In the genomic region with DNA sequence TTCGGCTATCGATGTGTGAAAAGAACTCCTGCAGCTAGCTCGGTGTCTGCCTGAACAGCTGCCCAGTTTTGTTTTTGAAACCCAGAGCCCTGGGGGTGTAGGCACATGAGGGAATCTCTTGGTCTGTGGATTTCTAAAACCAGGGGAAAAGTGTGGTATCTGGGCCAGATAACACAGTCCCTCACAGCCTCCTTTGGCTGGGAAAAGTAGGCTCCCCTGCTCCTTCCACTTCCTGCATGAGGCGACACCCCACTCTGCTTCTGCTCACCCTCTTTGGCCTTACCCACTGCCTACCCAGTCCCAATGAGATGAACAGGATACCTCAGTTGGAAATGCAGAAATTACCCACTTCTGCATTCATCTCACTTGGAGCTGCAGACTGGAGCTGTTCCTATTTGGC, we compare ENCODE assay signal across 33 cellular contexts.
"Had no signal": no experiment of that assay in that cellular context is flagged by ENCODE, and none has a peak within 500 bp of the region (broad histone marks: within the 10 kb centered on the region; RNA-seq: fewer than 3 reads in every experiment).

No MANE protein-coding gene starts in this region.

- H3K27ac Mint-ChIP-seq: activated CD4-positive, alpha-beta memory T cell treated with anti-CD3 and anti-CD28 coated beads for 36 hours; activated CD4-positive, alpha-beta T cell treated with anti-CD3 and anti-CD28 coated beads for 36 hours; activated CD4-positive, alpha-beta T cell treated with anti-CD3 and anti-CD28 coated beads, Interleukin-2, amount 10 ng/mL, durations not matched to agents 24 days and 14 days; activated CD8-positive, alpha-beta memory T cell treated with anti-CD3 and anti-CD28 coated beads, Interleukin-2, amount 10 ng/mL, durations not matched to agents 7 days and 5 days; activated CD8-positive, alpha-beta T cell treated with anti-CD3 and anti-CD28 coated beads, Interleukin-2, amount 10 ng/mL, durations not matched to agents 7 days and 5 days; activated naive CD4-positive, alpha-beta T cell treated with anti-CD3 and anti-CD28 coated beads for 36 hours; activated naive CD4-positive, alpha-beta T cell treated with anti-CD3 and anti-CD28 coated beads, Interleukin-2, amount 50 U/mL, for 24 hours; activated naive CD8-positive, alpha-beta T cell treated with anti-CD3 and anti-CD28 coated beads for 36 hours; activated naive CD8-positive, alpha-beta T cell treated with anti-CD3 and anti-CD28 coated beads, Interleukin-2, amount 50 U/mL, for 24 hours; activated T-helper 1 cell treated with anti-CD3 and anti-CD28 coated beads, Interleukin-12 subunit alpha, Interleukin-12 subunit beta, Interleukin-2, Interleukin-4 antibody, amounts not matched to agents 30 ng/mL and 10 ng/mL and 1 ng/mL, durations not matched to agents 14 hours and 24 hours and 36 hours; activated T-helper 2 cell treated with anti-CD3 and anti-CD28 coated beads, Interferon-gamma antibody, Interleukin-2, Interleukin-4, amounts not matched to agents 10 μg/mL and 5 μg/mL and 100 μg/mL, durations not matched to agents 14 hours and 24 hours and 36 hours had no signal

- DNase-seq: activated CD4-positive, alpha-beta memory T cell treated with anti-CD3 and anti-CD28 coated beads for 36 hours; activated CD4-positive, alpha-beta T cell treated with anti-CD3 and anti-CD28 coated beads for 36 hours; activated CD4-positive, alpha-beta T cell treated with anti-CD3 and anti-CD28 coated beads, Interleukin-2, amount 10 ng/mL, durations not matched to agents 24 days and 14 days; activated CD4-positive, CD25-positive, alpha-beta regulatory T cell; activated CD4-positive, CD25-positive, alpha-beta regulatory T cell treated with anti-CD3 and anti-CD28 coated beads, Interleukin-2, amount 50 U/mL, for 72 hours; activated CD8-positive, alpha-beta memory T cell treated with anti-CD3 and anti-CD28 coated beads, Interleukin-2, amount 10 ng/mL, durations not matched to agents 7 days and 5 days; activated CD8-positive, alpha-beta memory T cell treated with anti-CD3 and anti-CD28 coated beads, Interleukin-2, amount 50 U/mL, for 4 hours; activated CD8-positive, alpha-beta T cell treated with anti-CD3 and anti-CD28 coated beads, Interleukin-2, amount 10 ng/mL, durations not matched to agents 7 days and 5 days; activated effector memory CD4-positive, alpha-beta T cell treated with anti-CD3 and anti-CD28 coated beads, Interleukin-2, amount 50 U/mL, for 16 hours; activated naive CD4-positive, alpha-beta T cell treated with anti-CD3 and anti-CD28 coated beads for 36 hours; activated naive CD8-positive, alpha-beta T cell treated with anti-CD3 and anti-CD28 coated beads for 36 hours; activated naive CD8-positive, alpha-beta T cell treated with anti-CD3 and anti-CD28 coated beads, Interleukin-2, amount 50 U/mL, for 24 hours; activated T-cell treated with anti-CD3 and anti-CD28 coated beads, Interleukin-2, amount 50 U/mL, for 1 hour; activated T-cell treated with anti-CD3 and anti-CD28 coated beads, Interleukin-2, amount 50 U/mL, for 48 hours; adrenal gland; amygdala; aorta; body of pancreas; caudate nucleus; cortex of kidney; dermis blood vessel endothelial cell; effector CD8-positive, alpha-beta T cell; esophagus squamous epithelium; foreskin melanocyte; T-helper 2 cell had no signal

- H3K4me3 Mint-ChIP-seq: activated CD4-positive, alpha-beta memory T cell treated with anti-CD3 and anti-CD28 coated beads for 36 hours; activated CD4-positive, alpha-beta T cell treated with anti-CD3 and anti-CD28 coated beads for 36 hours; activated CD4-positive, alpha-beta T cell treated with anti-CD3 and anti-CD28 coated beads, Interleukin-2, amount 10 ng/mL, durations not matched to agents 24 days and 14 days; activated CD8-positive, alpha-beta memory T cell treated with anti-CD3 and anti-CD28 coated beads, Interleukin-2, amount 10 ng/mL, durations not matched to agents 7 days and 5 days; activated CD8-positive, alpha-beta T cell treated with anti-CD3 and anti-CD28 coated beads, Interleukin-2, amount 10 ng/mL, durations not matched to agents 7 days and 5 days; activated naive CD4-positive, alpha-beta T cell treated with anti-CD3 and anti-CD28 coated beads for 36 hours; activated naive CD4-positive, alpha-beta T cell treated with anti-CD3 and anti-CD28 coated beads, Interleukin-2, amount 50 U/mL, for 24 hours; activated naive CD8-positive, alpha-beta T cell treated with anti-CD3 and anti-CD28 coated beads for 36 hours; activated naive CD8-positive, alpha-beta T cell treated with anti-CD3 and anti-CD28 coated beads, Interleukin-2, amount 50 U/mL, for 24 hours; activated T-helper 1 cell treated with anti-CD3 and anti-CD28 coated beads, Interleukin-12 subunit alpha, Interleukin-12 subunit beta, Interleukin-2, Interleukin-4 antibody, amounts not matched to agents 30 ng/mL and 10 ng/mL and 1 ng/mL, durations not matched to agents 14 hours and 24 hours and 36 hours had no signal

- H3K27ac ChIP-seq: adrenal gland, body of pancreas, epithelial cell of prostate, esophagus squamous epithelium, gastroesophageal sphincter had no signal

- ATAC-seq: activated CD4-positive, alpha-beta T cell treated with anti-CD3 and anti-CD28 coated beads for 36 hours; activated CD8-positive, alpha-beta memory T cell treated with anti-CD3 and anti-CD28 coated beads, Interleukin-2, amount 10 ng/mL, durations not matched to agents 7 days and 5 days; activated CD8-positive, alpha-beta T cell treated with anti-CD3 and anti-CD28 coated beads, Interleukin-2, amount 10 ng/mL, durations not matched to agents 7 days and 5 days; activated naive CD8-positive, alpha-beta T cell treated with anti-CD3 and anti-CD28 coated beads, Interleukin-2, amount 50 U/mL, for 24 hours; body of pancreas; gastroesophageal sphincter had no signal

- H3K4me1 Mint-ChIP-seq: activated CD4-positive, alpha-beta T cell treated with anti-CD3 and anti-CD28 coated beads for 36 hours; activated CD4-positive, alpha-beta T cell treated with anti-CD3 and anti-CD28 coated beads, Interleukin-2, amount 10 ng/mL, durations not matched to agents 24 days and 14 days; activated CD8-positive, alpha-beta memory T cell treated with anti-CD3 and anti-CD28 coated beads, Interleukin-2, amount 10 ng/mL, durations not matched to agents 7 days and 5 days had no signal

- H3K4me1 ChIP-seq: adrenal gland, body of pancreas, esophagus squamous epithelium had no signal

- H3K27me3 ChIP-seq: adrenal gland, body of pancreas, gastroesophageal sphincter had no signal

- FAIRE-seq: colon, endometrium, endothelial cell of umbilical vein had no signal

- H3K4me3 ChIP-seq: adrenal gland, body of pancreas, esophagus squamous epithelium, gastroesophageal sphincter had no signal

- H3K9me3 Mint-ChIP-seq: activated naive CD8-positive, alpha-beta T cell treated with anti-CD3 and anti-CD28 coated beads, Interleukin-2, amount 50 U/mL, for 24 hours; activated T-helper 2 cell treated with anti-CD3 and anti-CD28 coated beads, Interferon-gamma antibody, Interleukin-2, Interleukin-4, amounts not matched to agents 10 μg/mL and 5 μg/mL and 100 μg/mL, durations not matched to agents 14 hours and 24 hours and 36 hours had no signal

- H3K9me3 ChIP-seq: adrenal gland, body of pancreas, gastroesophageal sphincter had no signal
